ENCODE assay signal across 8 cellular contexts in genomic region chr2:71417300-71418202, GRCh38. TPM values are rescaled to one million over a fixed set of nuclear protein-coding genes. Genes with fewer than 3 reads are reported as not detected.
DNase-seq lines count a peak whose midpoint lies in the region; ATAC-seq and TF ChIP-seq lines count a peak whose summit lies in the region.
"Had no signal": no experiment of that assay in that cellular context is flagged by ENCODE, and none has a peak within 500 bp of the region (broad histone marks: within the 10 kb centered on the region; RNA-seq: fewer than 3 reads in every experiment).

No MANE protein-coding gene starts in this region.

- peak overlapping the region; percentile 77 for H3K4me2 ChIP-seq in HCT116 (ENCODE audit: low read length)

- H3K4me3 ChIP-seq in HCT116 (replicated peaks in 1 of 2; ENCODE audit: low read depth in 1 of 2, low read length in 2 of 2) (peak overlapping the region; percentile 48 to 58), testis (no peak overlapping the region), tibial artery (no peak overlapping the region)

- ATAC-seq in HCT116 (peak; percentile 46), foreskin keratinocyte (no peak)

- TF ChIP-seq CTCF in HCT116 (IDR thresholded peaks at IDR 0.05 in 2 of 3, conservative IDR thresholded peaks at IDR 0.05 in 1 of 3; ENCODE audit: borderline replicate concordance in 1 of 3, insufficient read depth in 1 of 3, low read depth in 2 of 3, low read length in 2 of 3) (no peak), foreskin keratinocyte (conservative IDR thresholded peaks at IDR 0.05) (no peak), testis (IDR thresholded peaks at IDR 0.05) (no peak), tibial artery (IDR thresholded peaks at IDR 0.05) (no peak)

- RAD21 ChIA-PET in HCT116 (lab: Charles Lee; ENCODE audit: low non-redundant PET in 1 of 2, low total read pairs in 2 of 2, uncharacterized antibody in 2 of 2, unreplicated experiment in 2 of 2): no interaction called here

- CTCF ChIA-PET in HCT116 (lab: Charles Lee): interaction anchor here (1.5 kb wide), 1 partner anchor 43 kb away, joined by 3 read pairs; no protein-coding TSS in a partner anchor

- no peak overlapping the region for H2AFZ ChIP-seq in HCT116 (ENCODE audit: low read depth, low read length, poor library complexity, severe bottlenecking)

- no peak for TF ChIP-seq RAD21 in HCT116 (IDR thresholded peaks at IDR 0.05; ENCODE audit: low read depth)

- H3K4me1 ChIP-seq in HCT116 (ENCODE audit: control insufficient read depth in 1 of 2, insufficient read depth in 2 of 2, low read length in 2 of 2): peaks cover 8 to 10% of the 10 kb centered on the region in 2 experiments; a peak in 3 of 4 replicates
- H3K4me1 ChIP-seq in foreskin keratinocyte: peaks cover 6% of the 10 kb centered on the region
- no peaks in the 10 kb centered on the region for H3K4me1 ChIP-seq in testis
- H3K4me1 ChIP-seq in tibial artery: peaks cover 0 to 5% (median 0%) of the 10 kb centered on the region in 4 donors

- POLR2A ChIA-PET in HCT116 (lab: Charles Lee): interaction anchor here (1.0 kb wide), 1 partner anchor 118 kb away, joined by 3 read pairs; no protein-coding TSS in a partner anchor

- intact Hi-C loops in HCT116 (cut with micrococcal nuclease): no loop called here
- intact Hi-C loops in testis (cut with DNase I; ENCODE audit: low total_unique reads): no loop called here
- intact Hi-C loops in tibial artery (cut with DNase I; ENCODE audit: low total_unique reads): no loop called here

- peak overlapping the region; percentile 60 for H3K9ac ChIP-seq in HCT116 (ENCODE audit: low read length)

- H3K9me3 ChIP-seq in HCT116 (ENCODE audit: control insufficient read depth in 1 of 2, insufficient read depth in 1 of 2, low read depth in 1 of 2, low read length in 2 of 2) (no peaks in the 10 kb centered on the region), testis (no peaks in the 10 kb centered on the region), tibial artery (no peaks in the 10 kb centered on the region)

- BruUV-seq in HCT116 (replicated peaks; lab: Mats Ljungman, UMichigan): TSS peak; percentile 58

- H3K9me2 ChIP-seq in HCT116 (ENCODE audit: insufficient read depth): no peaks in the 10 kb centered on the region

- TF ChIP-seq POLR2A in HCT116 (IDR thresholded peaks at IDR 0.05; ENCODE audit: borderline replicate concordance, extremely low read depth, insufficient read depth, insufficient read length) (no peak), testis (IDR thresholded peaks at IDR 0.05) (no peak)

- DNase-seq in HCT116 (ENCODE audit: low read depth, low spot score) (peak; percentile 10), RPMI8226 (peak; percentile 5), foreskin keratinocyte (peak; percentile 3 to 22), retina (peak; percentile 2), EL (no peak), testis (no peak), tibial artery (no peak)
- DNase-seq: effector CD4-positive, alpha-beta T cell had no signal

- peaks cover 27% of the 10 kb centered on the region for H3K79me2 ChIP-seq in HCT116 (ENCODE audit: insufficient read depth, low read length)

- H3K27ac ChIP-seq in HCT116 (ENCODE audit: low read depth, low read length) (peak overlapping the region; percentile 62), foreskin keratinocyte (peak overlapping the region; percentile 93), testis (peak overlapping the region in 1 of 2 donors; percentile 41), tibial artery (no peak overlapping the region)

- no peaks in the 10 kb centered on the region for H4K20me1 ChIP-seq in HCT116 (ENCODE audit: insufficient read depth)

- H3K27me3 ChIP-seq in HCT116 (ENCODE audit: insufficient read depth, low read length) (no peaks in the 10 kb centered on the region), foreskin keratinocyte (no peaks in the 10 kb centered on the region), testis (no peaks in the 10 kb centered on the region), tibial artery (no peaks in the 10 kb centered on the region)

- 77 to 79% methylated on average over 7 to 8 of the region's 16 CpGs for WGBS in testis, 2 donors

- H3K36me3 ChIP-seq in HCT116 (ENCODE audit: control insufficient read depth in 1 of 2, insufficient read depth in 2 of 2, low read length in 2 of 2): peaks cover 0 to 2% of the 10 kb centered on the region in 2 experiments; a peak in 1 of 4 replicates
- no peaks in the 10 kb centered on the region for H3K36me3 ChIP-seq in testis (ENCODE audit: low read depth, missing control alignments)
- H3K36me3 ChIP-seq in tibial artery: peaks cover 0 to 3% (median 2%) of the 10 kb centered on the region in 3 donors

TF ChIP-seq in HCT116, 20 proteins besides CTCF, POLR2A, EP300 and RAD21:
- no peak for TF ChIP-seq CEBPB (IDR thresholded peaks at IDR 0.05; ENCODE audit: low read depth)
- no peak for TF ChIP-seq SRF (IDR thresholded peaks at IDR 0.05; ENCODE audit: low read depth)
- TF ChIP-seq JUND (IDR thresholded peaks at IDR 0.05): no peak
- TF ChIP-seq YY1 (IDR thresholded peaks at IDR 0.05; ENCODE audit: extremely low read depth, insufficient replicate concordance, low read depth, low read length): no peak
- no peak for TF ChIP-seq POLR2AphosphoS5 (IDR thresholded peaks at IDR 0.05; ENCODE audit: low read depth, low read length)
- no peak for TF ChIP-seq EGR1 (IDR thresholded peaks at IDR 0.05; ENCODE audit: low read depth)
- TF ChIP-seq SP1 (IDR thresholded peaks at IDR 0.05; ENCODE audit: low read depth): no peak
- no peak for TF ChIP-seq SIN3A (IDR thresholded peaks at IDR 0.05; ENCODE audit: low read depth)
- no peak for TF ChIP-seq ZNF274 (IDR thresholded peaks at IDR 0.05; ENCODE audit: low read depth, low read length)
- no peak for TF ChIP-seq ZFX (IDR thresholded peaks at IDR 0.05)
- TF ChIP-seq, protein P1, sequence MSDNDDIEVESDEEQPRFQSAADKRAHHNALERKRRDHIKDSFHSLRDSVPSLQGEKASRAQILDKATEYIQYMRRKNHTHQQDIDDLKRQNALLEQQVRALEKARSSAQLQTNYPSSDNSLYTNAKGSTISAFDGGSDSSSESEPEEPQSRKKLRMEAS (IDR thresholded peaks at IDR 0.05): no peak
- no peak for TF ChIP-seq ELF1 (IDR thresholded peaks at IDR 0.05; ENCODE audit: borderline replicate concordance, low read depth)
- TF ChIP-seq EZH2 (IDR thresholded peaks at IDR 0.05): no peak
- TF ChIP-seq EZH2phosphoT487 (IDR thresholded peaks at IDR 0.05; ENCODE audit: borderline replicate concordance): no peak
- no peak for TF ChIP-seq REST (IDR thresholded peaks at IDR 0.05; ENCODE audit: low read depth)
- TF ChIP-seq, protein P2, sequence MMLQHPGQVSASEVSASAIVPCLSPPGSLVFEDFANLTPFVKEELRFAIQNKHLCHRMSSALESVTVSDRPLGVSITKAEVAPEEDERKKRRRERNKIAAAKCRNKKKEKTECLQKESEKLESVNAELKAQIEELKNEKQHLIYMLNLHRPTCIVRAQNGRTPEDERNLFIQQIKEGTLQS (IDR thresholded peaks at IDR 0.05): no peak

RNA-seq across cellular contexts. Expression of gene DYSF, which starts 35.8 kb away (rescaled TPM):
- total RNA-seq in HCT116 (2021; ENCODE audit: unreplicated experiment): 0.89 TPM
- 1.4 and 2.4 TPM in 2 replicates for polyA plus RNA-seq in HCT116 (2012)
- 0.56 and 0.82 TPM in 2 replicates for total RNA-seq in foreskin keratinocyte
- 0.52 and 0.57 TPM in 2 replicates for polyA plus RNA-seq in foreskin keratinocyte
- total RNA-seq in testis: 1 to 10 TPM; 6.8 to 8.9 TPM
- 10.9 TPM for polyA plus RNA-seq in testis (ENCODE audit: insufficient read depth, low read depth, low replicate concordance)

Comparison
In these comparisons a context has a peak if more than half of its experiments do, and no peak if none do; other contexts are left out.
1. DNase-seq: peak in HCT116 (single experiment), RPMI8226 (single experiment), foreskin keratinocyte (2 of 2) and retina (single experiment); none in EL (single experiment), testis (single experiment) and tibial artery (0 of 2).
2. H3K27ac ChIP-seq: peak in HCT116 (single experiment) and foreskin keratinocyte (single experiment); none in tibial artery (0 of 2).
3. H3K4me3 ChIP-seq: peak in HCT116 (2 of 2); none in testis (0 of 2) and tibial artery (0 of 2).